Comparison of ENCODE assay signal across 19 cellular contexts in the genomic region with DNA sequence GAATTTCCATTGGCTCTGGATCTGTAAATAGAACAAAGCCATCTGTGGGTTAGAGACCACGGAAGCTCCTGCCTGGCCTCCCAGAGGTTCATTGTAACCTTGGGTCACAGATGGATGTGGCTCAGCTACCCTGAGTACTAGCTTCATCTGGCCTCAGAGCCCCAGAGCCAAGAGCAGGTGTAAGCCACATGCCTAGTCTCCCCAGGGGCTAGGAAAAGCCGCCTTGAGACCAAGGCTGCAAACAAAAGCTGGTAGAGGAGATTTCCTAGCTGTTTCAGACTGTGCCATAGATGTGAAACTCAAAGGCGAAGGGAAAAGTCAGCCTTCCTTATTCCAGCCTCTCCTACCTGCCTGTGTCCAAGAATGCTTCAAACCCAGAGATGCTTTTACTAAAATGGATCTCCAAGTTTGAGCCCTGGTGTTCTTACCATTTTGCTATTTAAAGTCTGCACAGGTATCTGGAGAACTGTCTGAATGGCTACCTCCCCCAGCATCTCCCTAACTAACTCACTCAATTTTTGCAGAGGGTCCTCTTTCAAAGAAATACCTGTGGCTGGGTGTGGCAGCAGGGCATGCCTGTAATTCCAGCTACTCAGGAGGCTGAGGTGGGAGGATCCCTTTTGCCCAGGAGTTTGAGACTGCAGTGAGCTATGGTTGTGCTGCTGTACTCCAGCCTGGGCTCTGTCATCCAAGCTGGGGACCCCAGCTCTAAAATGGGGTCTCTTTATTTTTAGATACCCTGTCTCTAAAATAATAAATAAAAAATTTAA. TPM values are rescaled to one million over a fixed set of nuclear protein-coding genes. Genes with fewer than 3 reads are reported as not detected.
DNase-seq lines count a peak whose midpoint lies in the region; ATAC-seq and TF ChIP-seq lines count a peak whose summit lies in the region.
"Had no signal": no experiment of that assay in that cellular context is flagged by ENCODE, and none has a peak within 500 bp of the region (broad histone marks: within the 10 kb centered on the region; RNA-seq: fewer than 3 reads in every experiment).

No MANE protein-coding gene starts in this region.

- H3K9me2 ChIP-seq in PC-3 (replicated peaks; ENCODE audit: low read length) = no peaks in the 10 kb centered on the region

- no peaks in the 10 kb centered on the region for H3K23me2 ChIP-seq in H9 (ENCODE audit: insufficient read length, low read depth, low read length, poor library complexity, severe bottlenecking)

- no peak overlapping the region for H2BK12ac ChIP-seq in H9 (ENCODE audit: insufficient read length, low read depth, low read length)

- intact Hi-C loops in PC-3 (cut with micrococcal nuclease) (no loop called here), left lung (cut with DNase I) (no loop called here)
- intact Hi-C loops in CD8-positive, alpha-beta T cell (cut with DNase I, micrococcal nuclease) = no loop called here

- H3K27me3 ChIP-seq in H9 (ENCODE audit: insufficient read depth, low read length) (no peaks in the 10 kb centered on the region), PC-3 (ENCODE audit: low read length) (no peaks in the 10 kb centered on the region), left lung (peaks cover 0 to 8% of the 10 kb centered on the region in 2 donors)
- no peaks in the 10 kb centered on the region for H3K27me3 ChIP-seq in CD8-positive, alpha-beta T cell (ENCODE audit: insufficient read depth, low read length)
- H3K27me3 ChIP-seq: ascending aorta, BLaER1, tibial artery had no signal

- H3K14ac ChIP-seq in H9 (ENCODE audit: insufficient read depth, low read length) = no peak overlapping the region

- H3K79me1 ChIP-seq in H9 (ENCODE audit: insufficient read depth, low read depth, low read length, poor library complexity, severe bottlenecking) = no peaks in the 10 kb centered on the region

- H2BK120ac ChIP-seq in H9 (ENCODE audit: low read depth, low read length, poor library complexity, severe bottlenecking) = no peak overlapping the region

- no peak overlapping the region for H3K4ac ChIP-seq in H9 (ENCODE audit: low read depth, low read length)

- H3K9ac ChIP-seq in H9 (ENCODE audit: extremely low read depth, insufficient read length, low read length) (no peak overlapping the region), PC-3 (ENCODE audit: low read length) (no peak overlapping the region)
- H3K9ac ChIP-seq: BLaER1 had no signal

- no peak overlapping the region for H2BK5ac ChIP-seq in H9 (ENCODE audit: insufficient read length, low read length)

- no TSS peak for BruUV-seq in PC-3 (replicated peaks; lab: Mats Ljungman, UMichigan)

- H3T11ph ChIP-seq in H9 (ENCODE audit: low read length) = no peak overlapping the region

- no peak overlapping the region for H4K5ac ChIP-seq in H9 (ENCODE audit: insufficient read length, low read depth, low read length)

- H3K4me2 ChIP-seq in H9 (ENCODE audit: insufficient read depth, insufficient read length, low read length) (no peak overlapping the region), PC-3 (ENCODE audit: low read length) (no peak overlapping the region)
- H3K4me2 ChIP-seq: BLaER1 had no signal

- H3K36me3 Mint-ChIP-seq in H9 (ENCODE audit: insufficient read depth in 1 of 3, low read depth in 3 of 3) = no peaks in the 10 kb centered on the region
- H3K36me3 Mint-ChIP-seq in activated T-helper 17 cell treated with anti-CD3 and anti-CD28 coated beads, Interleukin-2, amount 50 U/mL, for 72 hours (ENCODE audit: low read depth) = no peaks in the 10 kb centered on the region
- no peaks in the 10 kb centered on the region for H3K36me3 Mint-ChIP-seq in CD8-positive, alpha-beta T cell
- H3K36me3 Mint-ChIP-seq: T-cell had no signal

- no peak overlapping the region for H2BK20ac ChIP-seq in H9 (ENCODE audit: low read depth, low read length, poor library complexity, severe bottlenecking)

- no peaks in the 10 kb centered on the region; a peak in 2 of 5 replicates for H3K9me3 Mint-ChIP-seq in H9
- H3K9me3 Mint-ChIP-seq in activated T-helper 17 cell treated with anti-CD3 and anti-CD28 coated beads, Interleukin-2, amount 50 U/mL, for 72 hours = no peaks in the 10 kb centered on the region
- no peaks in the 10 kb centered on the region for H3K9me3 Mint-ChIP-seq in CD8-positive, alpha-beta T cell
- H3K9me3 Mint-ChIP-seq: activated naive CD4-positive, alpha-beta T cell treated with anti-CD3 and anti-CD28 coated beads for 36 hours; T-cell had no signal

- H2AFZ ChIP-seq in H9 (ENCODE audit: low read length) (no peak overlapping the region), PC-3 (ENCODE audit: low read length) (no peak overlapping the region)

- no peaks in the 10 kb centered on the region for H3K9me3 ChIP-seq in H9 (ENCODE audit: control insufficient read depth, low read depth, low read length)
- no peaks in the 10 kb centered on the region for H3K9me3 ChIP-seq in PC-3 (ENCODE audit: low read length)
- H3K9me3 ChIP-seq in CD8-positive, alpha-beta T cell (ENCODE audit: low read length) = no peaks in the 10 kb centered on the region
- no peaks in the 10 kb centered on the region for H3K9me3 ChIP-seq in left lung
- H3K9me3 ChIP-seq: ascending aorta, BLaER1, tibial artery had no signal

- H3K56ac ChIP-seq in H9 (ENCODE audit: insufficient read length, low read depth, low read length) = no peak overlapping the region

- H3K27ac ChIP-seq in H9 (ENCODE audit: insufficient read length, low read depth, low read length) (no peak overlapping the region), PC-3 (ENCODE audit: low read length) (no peak overlapping the region), left lung (no peak overlapping the region)
- no peak overlapping the region for H3K27ac ChIP-seq in CD8-positive, alpha-beta T cell (ENCODE audit: low read depth, low read length)
- H3K27ac ChIP-seq: ascending aorta, BLaER1, tibial artery had no signal

- H4K91ac ChIP-seq in H9 (ENCODE audit: insufficient read length, low read depth, low read length) = no peak overlapping the region

- no peak overlapping the region for H4K8ac ChIP-seq in H9 (replicated peaks; ENCODE audit: insufficient read length, low read depth, low read length)

- no peak overlapping the region for H3K23ac ChIP-seq in H9 (ENCODE audit: insufficient read length, low read depth, low read length)

- no peak overlapping the region for H3K4me3 Mint-ChIP-seq in H9
- no peak overlapping the region for H3K4me3 Mint-ChIP-seq in activated T-helper 17 cell treated with anti-CD3 and anti-CD28 coated beads, Interleukin-2, amount 50 U/mL, for 72 hours
- H3K4me3 Mint-ChIP-seq in CD8-positive, alpha-beta T cell = no peak overlapping the region
- H3K4me3 Mint-ChIP-seq: activated naive CD4-positive, alpha-beta T cell treated with anti-CD3 and anti-CD28 coated beads for 36 hours; T-cell had no signal

- no peak overlapping the region for H2BK15ac ChIP-seq in H9 (ENCODE audit: low read depth, low read length)

- no peak overlapping the region for H3K27ac Mint-ChIP-seq in H9
- H3K27ac Mint-ChIP-seq in activated T-helper 17 cell treated with anti-CD3 and anti-CD28 coated beads, Interleukin-2, amount 50 U/mL, for 72 hours = no peak overlapping the region
- H3K27ac Mint-ChIP-seq in CD8-positive, alpha-beta T cell = no peak overlapping the region
- H3K27ac Mint-ChIP-seq: activated naive CD4-positive, alpha-beta T cell treated with anti-CD3 and anti-CD28 coated beads for 36 hours; T-cell had no signal

- H3K4me3 ChIP-seq in PC-3 (ENCODE audit: low read length) (no peak overlapping the region), left lung (no peak overlapping the region)
- H3K4me3 ChIP-seq in CD8-positive, alpha-beta T cell (ENCODE audit: low read depth, low read length) = no peak overlapping the region
- H3K4me3 ChIP-seq: ascending aorta, BLaER1, tibial artery had no signal

- POLR2A ChIA-PET in PC-3 (lab: Charles Lee; ENCODE audit: unreplicated experiment) = no interaction called here
- POLR2A ChIA-PET in CD8-positive, alpha-beta T cell (lab: Charles Lee) = no interaction called here

- CTCF ChIA-PET in PC-3 (lab: Charles Lee) = no interaction called here
- CTCF ChIA-PET in CD8-positive, alpha-beta T cell (lab: Charles Lee) = no interaction called here

- H3K4me1 Mint-ChIP-seq in H9 = peaks cover 38 to 49% of the 10 kb centered on the region in 2 experiments
- H3K4me1 Mint-ChIP-seq in activated T-helper 17 cell treated with anti-CD3 and anti-CD28 coated beads, Interleukin-2, amount 50 U/mL, for 72 hours = no peaks in the 10 kb centered on the region
- H3K4me1 Mint-ChIP-seq in CD8-positive, alpha-beta T cell (ENCODE audit: low read depth) = no peaks in the 10 kb centered on the region
- H3K4me1 Mint-ChIP-seq: T-cell had no signal

- H4K20me1 ChIP-seq in H9 (ENCODE audit: control insufficient read depth, insufficient read depth, insufficient read length) (no peaks in the 10 kb centered on the region), PC-3 (ENCODE audit: low read length) (no peaks in the 10 kb centered on the region)
- H4K20me1 ChIP-seq: BLaER1 had no signal

- no peaks in the 10 kb centered on the region; the same call in 1 of the 2 replicates for H3K27me3 Mint-ChIP-seq in H9 (ENCODE audit: low read depth)
- H3K27me3 Mint-ChIP-seq in activated T-helper 17 cell treated with anti-CD3 and anti-CD28 coated beads, Interleukin-2, amount 50 U/mL, for 72 hours = peaks cover 13% of the 10 kb centered on the region
- peaks cover 16% of the 10 kb centered on the region for H3K27me3 Mint-ChIP-seq in CD8-positive, alpha-beta T cell (ENCODE audit: low read depth)

- TF ChIP-seq CTCF in H9 (conservative IDR thresholded peaks at IDR 0.05) (no peak), PC-3 (conservative IDR thresholded peaks at IDR 0.05; ENCODE audit: low read depth, low read length) (no peak), left lung (IDR thresholded peaks at IDR 0.05) (no peak)
- no peak for TF ChIP-seq CTCF in CD8-positive, alpha-beta T cell (IDR thresholded peaks at IDR 0.05)

- H3K79me2 ChIP-seq in H9 (ENCODE audit: insufficient read depth, low read length) (no peaks in the 10 kb centered on the region), PC-3 (ENCODE audit: low read length) (no peaks in the 10 kb centered on the region)

- no peak overlapping the region for H2AK5ac ChIP-seq in H9 (ENCODE audit: insufficient read length, low read length)

- H3K4me1 ChIP-seq in H9 (ENCODE audit: insufficient read depth, low read length) (peaks cover 22% of the 10 kb centered on the region; the same call in 1 of the 2 replicates), PC-3 (ENCODE audit: insufficient read depth, low read length) (peaks cover 29% of the 10 kb centered on the region), left lung (no peaks in the 10 kb centered on the region)
- no peaks in the 10 kb centered on the region for H3K4me1 ChIP-seq in CD8-positive, alpha-beta T cell (ENCODE audit: insufficient read depth, low read length)
- H3K4me1 ChIP-seq: ascending aorta, BLaER1, tibial artery had no signal

- H3K36me3 ChIP-seq in PC-3 (ENCODE audit: low read depth, low read length) = no peaks in the 10 kb centered on the region
- no peaks in the 10 kb centered on the region for H3K36me3 ChIP-seq in CD8-positive, alpha-beta T cell (ENCODE audit: insufficient read depth, low read length)
- H3K36me3 ChIP-seq in left lung = no peaks in the 10 kb centered on the region
- H3K36me3 ChIP-seq: ascending aorta, BLaER1, tibial artery had no signal

- no peaks in the 10 kb centered on the region for H3F3A ChIP-seq in PC-3 (ENCODE audit: low read length, unreplicated experiment)

- DNase-seq in H9 = peak; percentile 47
- DNase-seq in NCI-H146 (lab: John Stamatoyannopoulos, UW) = peak; percentile 71
- DNase-seq in PC-3 = peak; percentile 24
- DNase-seq in islet precursor cell = peak; percentile 82
- DNase-seq in GF-D8 (lab: John Stamatoyannopoulos, UW) = no peak
- no peak for DNase-seq in CD8-positive, alpha-beta T cell
- no peak for DNase-seq in left lung
- DNase-seq: activated CD4-positive, alpha-beta T cell treated with anti-CD3 and anti-CD28 coated beads, Interleukin-2, amount 50 U/mL, for 4 hours; activated naive CD4-positive, alpha-beta T cell treated with anti-CD3 and anti-CD28 coated beads for 36 hours; activated T-cell treated with anti-CD3 and anti-CD28 coated beads, Interleukin-2, amount 50 U/mL, for 1 hour; cortex of kidney; DMS53; midbrain; NCI-H2029 treated with DMSO at 0.1 percent for 48 hours; T-cell; tibial artery had no signal

- no peak overlapping the region for H3K18ac ChIP-seq in H9 (ENCODE audit: insufficient read length, low read depth, low read length)

- ATAC-seq in PC-3 = no peak
- no peak for ATAC-seq in activated T-helper 17 cell treated with anti-CD3 and anti-CD28 coated beads, Interleukin-2, amount 50 U/mL, for 72 hours (replicated peaks)
- no peak for ATAC-seq in CD8-positive, alpha-beta T cell
- no peak for ATAC-seq in left lung
- ATAC-seq: T-cell had no signal

- no CpG with 5 or more reads among the region's 3 CpGs for WGBS in H9 (ENCODE audit: extremely low coverage, insufficient read length, low lambda C conversion rate)

RNA-seq across cellular contexts. Expression of a gene that starts 42.3 kb away (rescaled TPM):
- total RNA-seq in H9 (2021) (67.1 and 67.5 TPM in 2 replicates), PC-3 (2014; rRNA removed) (12.8 and 18.2 TPM in 2 replicates), left lung (10 to 100 TPM; 53.0 to 62.6 TPM)
- under 1 TPM; 0.04 to 0.11 TPM for total RNA-seq in activated T-helper 17 cell treated with anti-CD3 and anti-CD28 coated beads, Interleukin-2, amount 50 U/mL, for 72 hours
- total RNA-seq in CD8-positive, alpha-beta T cell = under 1 TPM; 0.05 to 0.08 TPM

Comparison
In these comparisons a context has a peak if more than half of its experiments do, and no peak if none do; other contexts are left out.
1. DNase-seq: peak in H9 (single experiment), NCI-H146 (single experiment), PC-3 (single experiment) and islet precursor cell (single experiment); none in GF-D8 (single experiment), CD8-positive, alpha-beta T cell (0 of 7) and left lung (0 of 2).
2. RNA of a gene that starts 42.3 kb away (total RNA-seq): 67.1 to 67.5 TPM in H9, 53.0 to 62.6 TPM in left lung and 12.8 to 18.2 TPM in PC-3; 0.04 to 0.11 TPM in activated T-helper 17 cell treated with anti-CD3 and anti-CD28 coated beads, Interleukin-2, amount 50 U/mL, for 72 hours and 0.05 to 0.08 TPM in CD8-positive, alpha-beta T cell; every median in the first group is over 10 times any median in the second.